In genomic region chr4:52107745-52108144, GRCh38 we compare ENCODE assay signal across 1 cellular context.
TF ChIP-seq lines count a peak whose summit lies in the region.

No MANE protein-coding gene starts in this region.

TF ChIP-seq in SK-N-SH treated with all-trans-retinoic acid at 6 μM for 48 hours, 23 proteins besides CTCF, POLR2A, EP300 and RAD21 (continued from another document):
- no peak for TF ChIP-seq PATZ1 (CRISPR knock-in tag; IDR thresholded peaks at IDR 0.05; ENCODE audit: borderline replicate concordance)
